ENCODE assay signal across 1 cellular context in the genomic region with DNA sequence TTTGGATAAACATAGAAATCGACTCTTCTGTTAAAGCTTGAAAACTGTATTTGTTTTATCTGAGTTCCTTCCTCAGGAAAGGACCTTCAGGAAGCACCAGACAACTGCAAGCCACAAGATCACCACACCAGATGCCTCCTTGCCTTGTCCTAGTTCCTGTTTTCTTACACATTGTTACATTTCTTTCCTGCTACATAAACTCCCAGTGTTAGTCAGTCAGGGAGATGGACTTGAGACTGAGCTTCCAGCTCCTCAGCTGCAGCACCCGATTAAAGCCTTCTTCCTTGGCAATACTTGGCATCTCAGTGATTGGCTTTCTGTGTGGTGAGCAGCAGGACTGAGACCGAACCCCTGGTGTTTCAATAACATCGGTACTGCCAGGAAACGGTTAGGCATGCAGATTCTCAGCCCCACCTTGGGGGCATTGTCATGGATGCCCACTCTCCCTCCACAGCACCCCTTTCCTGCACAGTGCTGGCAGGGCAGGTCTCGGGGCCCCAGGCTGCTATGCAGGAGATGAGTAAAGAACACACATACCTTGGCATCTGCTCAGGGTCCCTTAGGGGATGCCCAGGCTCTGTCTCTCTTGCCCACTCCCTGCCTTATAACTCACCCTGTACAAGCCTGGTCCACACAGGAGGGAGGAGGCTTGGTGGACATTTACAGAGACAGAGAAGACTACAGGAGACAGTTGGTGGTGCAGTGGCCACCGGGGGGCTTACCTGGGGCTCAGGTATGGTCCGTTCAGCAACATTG.
TF ChIP-seq lines count a peak whose summit lies in the region.

No MANE protein-coding gene starts in this region.

TF ChIP-seq in GM12878, 131 proteins besides CTCF, POLR2A, EP300 and RAD21:
- peak; percentile 49; the same call in 1 of the 2 replicates for TF ChIP-seq CBX5 (IDR thresholded peaks at IDR 0.05; ENCODE audit: low read depth)
- TF ChIP-seq BRCA1 (IDR thresholded peaks at IDR 0.05; ENCODE audit: low read depth, low read length), result no peak
